Comparison of ENCODE assay signal across 38 cellular contexts in genomic region chr9:27260789-27261516, GRCh38. TPM values are rescaled to one million over a fixed set of nuclear protein-coding genes. Genes with fewer than 3 reads are reported as not detected.
"Had no signal": no experiment of that assay in that cellular context is flagged by ENCODE, and none has a peak within 500 bp of the region (broad histone marks: within the 10 kb centered on the region; RNA-seq: fewer than 3 reads in every experiment).

No MANE protein-coding gene starts in this region.

- ATAC-seq: activated CD4-positive, alpha-beta T cell treated with anti-CD3 and anti-CD28 coated beads for 36 hours; activated CD8-positive, alpha-beta memory T cell treated with anti-CD3 and anti-CD28 coated beads, Interleukin-2, amount 10 ng/mL, durations not matched to agents 7 days and 5 days; activated CD8-positive, alpha-beta T cell treated with anti-CD3 and anti-CD28 coated beads, Interleukin-2, amount 10 ng/mL, durations not matched to agents 7 days and 5 days; activated naive CD8-positive, alpha-beta T cell treated with anti-CD3 and anti-CD28 coated beads, Interleukin-2, amount 50 U/mL, for 24 hours; body of pancreas; effector memory CD8-positive, alpha-beta T cell; gastrocnemius medialis; T-cell had no signal

- H3K36me3 ChIP-seq: adrenal gland, esophagus muscularis mucosa, gastrocnemius medialis, WERI-Rb-1 had no signal

- H3K27ac ChIP-seq: adrenal gland, body of pancreas, esophagus muscularis mucosa, foreskin keratinocyte, gastrocnemius medialis, WERI-Rb-1 had no signal

- H3K9me3 Mint-ChIP-seq: activated CD4-positive, alpha-beta memory T cell treated with anti-CD3 and anti-CD28 coated beads for 36 hours; activated CD4-positive, alpha-beta T cell treated with anti-CD3 and anti-CD28 coated beads, Interleukin-2, amount 10 ng/mL, durations not matched to agents 24 days and 14 days; activated naive CD4-positive, alpha-beta T cell treated with anti-CD3 and anti-CD28 coated beads for 36 hours; activated naive CD4-positive, alpha-beta T cell treated with anti-CD3 and anti-CD28 coated beads, Interleukin-2, amount 50 U/mL, for 24 hours; activated naive CD8-positive, alpha-beta T cell treated with anti-CD3 and anti-CD28 coated beads for 36 hours; activated naive CD8-positive, alpha-beta T cell treated with anti-CD3 and anti-CD28 coated beads, Interleukin-2, amount 50 U/mL, for 24 hours; activated T-helper 1 cell treated with anti-CD3 and anti-CD28 coated beads, Interleukin-12 subunit alpha, Interleukin-12 subunit beta, Interleukin-2, Interleukin-4 antibody, amounts not matched to agents 30 ng/mL and 10 ng/mL and 1 ng/mL, durations not matched to agents 14 hours and 24 hours and 36 hours; activated T-helper 2 cell treated with anti-CD3 and anti-CD28 coated beads, Interferon-gamma antibody, Interleukin-2, Interleukin-4, amounts not matched to agents 10 μg/mL and 5 μg/mL and 100 μg/mL, durations not matched to agents 14 hours and 24 hours and 36 hours; effector memory CD8-positive, alpha-beta T cell; T-cell; T-helper 1 cell treated with Interleukin-12 subunit alpha and Interleukin-12 subunit beta and Interleukin-4 antibody, amounts not matched to agents 30 μg/mL and 1 μg/mL, for 36 hours had no signal

- H3K4me3 ChIP-seq: adrenal gland, body of pancreas, esophagus muscularis mucosa, gastrocnemius medialis had no signal

- H3K9me3 ChIP-seq: adrenal gland, body of pancreas, esophagus muscularis mucosa, gastrocnemius medialis had no signal

- H3K36me3 Mint-ChIP-seq: activated CD4-positive, alpha-beta memory T cell treated with anti-CD3 and anti-CD28 coated beads for 36 hours; activated CD8-positive, alpha-beta memory T cell treated with anti-CD3 and anti-CD28 coated beads, Interleukin-2, amount 10 ng/mL, durations not matched to agents 7 days and 5 days; activated naive CD4-positive, alpha-beta T cell treated with anti-CD3 and anti-CD28 coated beads, Interleukin-2, amount 50 U/mL, for 24 hours; activated naive CD8-positive, alpha-beta T cell treated with anti-CD3 and anti-CD28 coated beads for 36 hours; T-cell had no signal

- H3K4me3 Mint-ChIP-seq: activated CD4-positive, alpha-beta memory T cell treated with anti-CD3 and anti-CD28 coated beads for 36 hours; activated CD4-positive, alpha-beta T cell treated with anti-CD3 and anti-CD28 coated beads for 36 hours; activated CD4-positive, alpha-beta T cell treated with anti-CD3 and anti-CD28 coated beads, Interleukin-2, amount 10 ng/mL, durations not matched to agents 24 days and 14 days; activated CD8-positive, alpha-beta memory T cell treated with anti-CD3 and anti-CD28 coated beads, Interleukin-2, amount 10 ng/mL, durations not matched to agents 7 days and 5 days; activated CD8-positive, alpha-beta T cell treated with anti-CD3 and anti-CD28 coated beads, Interleukin-2, amount 10 ng/mL, durations not matched to agents 7 days and 5 days; activated naive CD4-positive, alpha-beta T cell treated with anti-CD3 and anti-CD28 coated beads for 36 hours; activated naive CD4-positive, alpha-beta T cell treated with anti-CD3 and anti-CD28 coated beads, Interleukin-2, amount 50 U/mL, for 24 hours; activated naive CD8-positive, alpha-beta T cell treated with anti-CD3 and anti-CD28 coated beads for 36 hours; activated naive CD8-positive, alpha-beta T cell treated with anti-CD3 and anti-CD28 coated beads, Interleukin-2, amount 50 U/mL, for 24 hours; activated T-helper 1 cell treated with anti-CD3 and anti-CD28 coated beads, Interleukin-12 subunit alpha, Interleukin-12 subunit beta, Interleukin-2, Interleukin-4 antibody, amounts not matched to agents 30 ng/mL and 10 ng/mL and 1 ng/mL, durations not matched to agents 14 hours and 24 hours and 36 hours; effector memory CD8-positive, alpha-beta T cell; T-cell; T-helper 1 cell treated with Interleukin-12 subunit alpha and Interleukin-12 subunit beta and Interleukin-4 antibody, amounts not matched to agents 30 μg/mL and 1 μg/mL, for 36 hours had no signal

- H3K27me3 ChIP-seq: adrenal gland, body of pancreas, esophagus muscularis mucosa, gastrocnemius medialis had no signal

- FAIRE-seq: colon had no signal

- H3K4me1 Mint-ChIP-seq: activated CD4-positive, alpha-beta T cell treated with anti-CD3 and anti-CD28 coated beads for 36 hours; activated CD4-positive, alpha-beta T cell treated with anti-CD3 and anti-CD28 coated beads, Interleukin-2, amount 10 ng/mL, durations not matched to agents 24 days and 14 days; activated CD8-positive, alpha-beta memory T cell treated with anti-CD3 and anti-CD28 coated beads, Interleukin-2, amount 10 ng/mL, durations not matched to agents 7 days and 5 days; activated naive CD4-positive, alpha-beta T cell treated with anti-CD3 and anti-CD28 coated beads, Interleukin-2, amount 50 U/mL, for 24 hours; activated naive CD8-positive, alpha-beta T cell treated with anti-CD3 and anti-CD28 coated beads for 36 hours; activated naive CD8-positive, alpha-beta T cell treated with anti-CD3 and anti-CD28 coated beads, Interleukin-2, amount 50 U/mL, for 24 hours; T-cell had no signal

- H3K27ac Mint-ChIP-seq: activated CD4-positive, alpha-beta memory T cell treated with anti-CD3 and anti-CD28 coated beads for 36 hours; activated CD4-positive, alpha-beta T cell treated with anti-CD3 and anti-CD28 coated beads for 36 hours; activated CD4-positive, alpha-beta T cell treated with anti-CD3 and anti-CD28 coated beads, Interleukin-2, amount 10 ng/mL, durations not matched to agents 24 days and 14 days; activated CD8-positive, alpha-beta memory T cell treated with anti-CD3 and anti-CD28 coated beads, Interleukin-2, amount 10 ng/mL, durations not matched to agents 7 days and 5 days; activated CD8-positive, alpha-beta T cell treated with anti-CD3 and anti-CD28 coated beads, Interleukin-2, amount 10 ng/mL, durations not matched to agents 7 days and 5 days; activated naive CD4-positive, alpha-beta T cell treated with anti-CD3 and anti-CD28 coated beads for 36 hours; activated naive CD4-positive, alpha-beta T cell treated with anti-CD3 and anti-CD28 coated beads, Interleukin-2, amount 50 U/mL, for 24 hours; activated naive CD8-positive, alpha-beta T cell treated with anti-CD3 and anti-CD28 coated beads for 36 hours; activated naive CD8-positive, alpha-beta T cell treated with anti-CD3 and anti-CD28 coated beads, Interleukin-2, amount 50 U/mL, for 24 hours; activated T-helper 1 cell treated with anti-CD3 and anti-CD28 coated beads, Interleukin-12 subunit alpha, Interleukin-12 subunit beta, Interleukin-2, Interleukin-4 antibody, amounts not matched to agents 30 ng/mL and 10 ng/mL and 1 ng/mL, durations not matched to agents 14 hours and 24 hours and 36 hours; activated T-helper 2 cell treated with anti-CD3 and anti-CD28 coated beads, Interferon-gamma antibody, Interleukin-2, Interleukin-4, amounts not matched to agents 10 μg/mL and 5 μg/mL and 100 μg/mL, durations not matched to agents 14 hours and 24 hours and 36 hours; effector memory CD8-positive, alpha-beta T cell; T-cell; T-helper 1 cell treated with Interleukin-12 subunit alpha and Interleukin-12 subunit beta and Interleukin-4 antibody, amounts not matched to agents 30 μg/mL and 1 μg/mL, for 36 hours had no signal

- DNase-seq: activated CD4-positive, alpha-beta memory T cell treated with anti-CD3 and anti-CD28 coated beads for 36 hours; activated CD4-positive, alpha-beta T cell treated with anti-CD3 and anti-CD28 coated beads for 36 hours; activated CD4-positive, alpha-beta T cell treated with anti-CD3 and anti-CD28 coated beads, Interleukin-2, amount 10 ng/mL, durations not matched to agents 24 days and 14 days; activated CD4-positive, CD25-positive, alpha-beta regulatory T cell; activated CD4-positive, CD25-positive, alpha-beta regulatory T cell treated with anti-CD3 and anti-CD28 coated beads, Interleukin-2, amount 50 U/mL, for 72 hours; activated CD8-positive, alpha-beta memory T cell treated with anti-CD3 and anti-CD28 coated beads, Interleukin-2, amount 10 ng/mL, durations not matched to agents 7 days and 5 days; activated CD8-positive, alpha-beta memory T cell treated with anti-CD3 and anti-CD28 coated beads, Interleukin-2, amount 50 U/mL, for 4 hours; activated CD8-positive, alpha-beta T cell treated with anti-CD3 and anti-CD28 coated beads, Interleukin-2, amount 10 ng/mL, durations not matched to agents 7 days and 5 days; activated effector memory CD4-positive, alpha-beta T cell treated with anti-CD3 and anti-CD28 coated beads, Interleukin-2, amount 50 U/mL, for 16 hours; activated naive CD4-positive, alpha-beta T cell treated with anti-CD3 and anti-CD28 coated beads for 36 hours; activated naive CD8-positive, alpha-beta T cell treated with anti-CD3 and anti-CD28 coated beads for 36 hours; activated naive CD8-positive, alpha-beta T cell treated with anti-CD3 and anti-CD28 coated beads, Interleukin-2, amount 50 U/mL, for 24 hours; activated T-cell treated with anti-CD3 and anti-CD28 coated beads, Interleukin-2, amount 50 U/mL, for 1 hour; activated T-cell treated with anti-CD3 and anti-CD28 coated beads, Interleukin-2, amount 50 U/mL, for 48 hours; adrenal gland; amygdala; aorta; body of pancreas; caudate nucleus; cortex of kidney; dermis blood vessel endothelial cell; effector CD4-positive, alpha-beta T cell; effector memory CD8-positive, alpha-beta T cell; erythroblast; gastrocnemius medialis; T-cell; T-helper 9 cell; WERI-Rb-1 had no signal

- H3K4me1 ChIP-seq: adrenal gland, body of pancreas, esophagus muscularis mucosa, gastrocnemius medialis had no signal

RNA-seq across cellular contexts. Expression of gene EQTN, which starts 36.0 kb away (rescaled TPM):
- total RNA-seq: activated CD4-positive, alpha-beta memory T cell treated with anti-CD3 and anti-CD28 coated beads for 36 hours; activated CD4-positive, alpha-beta T cell treated with anti-CD3 and anti-CD28 coated beads for 36 hours; activated CD4-positive, alpha-beta T cell treated with anti-CD3 and anti-CD28 coated beads, Interleukin-2, amount 10 ng/mL, durations not matched to agents 24 days and 14 days; activated CD8-positive, alpha-beta memory T cell treated with anti-CD3 and anti-CD28 coated beads for 36 hours; activated CD8-positive, alpha-beta memory T cell treated with anti-CD3 and anti-CD28 coated beads, Interleukin-2, amount 10 ng/mL, durations not matched to agents 7 days and 5 days; activated CD8-positive, alpha-beta T cell treated with anti-CD3 and anti-CD28 coated beads, Interleukin-2, amount 10 ng/mL, durations not matched to agents 7 days and 5 days; activated naive CD4-positive, alpha-beta T cell treated with anti-CD3 and anti-CD28 coated beads for 36 hours; activated naive CD8-positive, alpha-beta T cell treated with anti-CD3 and anti-CD28 coated beads for 36 hours; activated T-helper 1 cell treated with anti-CD3 and anti-CD28 coated beads, Interleukin-12 subunit alpha, Interleukin-12 subunit beta, Interleukin-2, Interleukin-4 antibody, amounts not matched to agents 30 ng/mL and 10 ng/mL and 1 ng/mL, durations not matched to agents 14 hours and 24 hours and 36 hours; activated T-helper 2 cell treated with anti-CD3 and anti-CD28 coated beads, Interferon-gamma antibody, Interleukin-2, Interleukin-4, amounts not matched to agents 10 μg/mL and 5 μg/mL and 100 μg/mL, durations not matched to agents 14 hours and 24 hours and 36 hours; adrenal gland; body of pancreas; chondrocyte; dermis blood vessel endothelial cell; foreskin keratinocyte; T-cell; T-helper 2 cell treated with Interferon-gamma antibody and Interleukin-4, amounts not matched to agents 100 ng/mL and 5 ng/mL, for 36 hours had no signal
